Comparison of ENCODE assay signal across 23 cellular contexts in genomic region chr3:10021856-10022775, GRCh38.
"Had no signal": no experiment of that assay in that cellular context is flagged by ENCODE, and none has a peak within 500 bp of the region (broad histone marks: within the 10 kb centered on the region; RNA-seq: fewer than 3 reads in every experiment).

No MANE protein-coding gene starts in this region.

- H3K4me3 ChIP-seq: colonic mucosa, left ventricle myocardium inferior, lower lobe of right lung, right atrium auricular region, stomach, thyroid gland, upper lobe of left lung, uterus had no signal

- H3K9me3 Mint-ChIP-seq: immature natural killer cell; memory B cell; natural killer cell treated with Interleukin-12 subunit alpha and Interleukin-12 subunit beta and Interleukin-15 and Interleukin-18, amount 100 ng/mL, for 72 hours had no signal

- H3K27ac ChIP-seq: colonic mucosa, foreskin keratinocyte, left ventricle myocardium inferior, lower lobe of right lung, neutrophil, right atrium auricular region, stomach, upper lobe of left lung, uterus had no signal

- H3K27me3 Mint-ChIP-seq: memory B cell; natural killer cell treated with Interleukin-12 subunit alpha and Interleukin-12 subunit beta and Interleukin-15 and Interleukin-18, amount 100 ng/mL, for 72 hours had no signal

- H3K4me3 Mint-ChIP-seq: immature natural killer cell, memory B cell had no signal

- FAIRE-seq: endothelial cell of umbilical vein, keratinocyte, small intestine had no signal

- H3K27ac Mint-ChIP-seq: memory B cell had no signal

- H3K4me1 ChIP-seq: uterus had no signal

- DNase-seq: colonic mucosa; dermis blood vessel endothelial cell; erythroblast; foreskin keratinocyte; immature natural killer cell; left cardiac atrium; left ventricle myocardium inferior; lower lobe of right lung; midbrain; small intestine; stimulated activated CD4-positive, alpha-beta T cell treated with anti-CD3 and anti-CD28 coated beads, Interleukin-12 subunit alpha, Interleukin-12 subunit beta, amount 100 ng/mL, for 4 hours; stimulated activated CD4-positive, alpha-beta T cell treated with anti-CD3 and anti-CD28 coated beads, Interleukin-2, amount 100 ng/mL, for 48 hours; stomach; substantia nigra; thyroid gland; upper lobe of left lung; uterus had no signal

- H3K36me3 ChIP-seq: uterus had no signal

- H3K27me3 ChIP-seq: colonic mucosa, foreskin keratinocyte, neutrophil, right atrium auricular region, stomach, thyroid gland, upper lobe of left lung, uterus had no signal

- ATAC-seq: foreskin keratinocyte; left cardiac atrium; lower lobe of right lung; natural killer cell treated with Interleukin-12 subunit alpha and Interleukin-12 subunit beta and Interleukin-15 and Interleukin-18, amount 100 ng/mL, for 72 hours had no signal

- H3K9me3 ChIP-seq: colonic mucosa, left ventricle myocardium inferior, lower lobe of right lung, neutrophil, right atrium auricular region, stomach, thyroid gland, upper lobe of left lung, uterus had no signal
